Comparison of ENCODE assay signal across 22 cellular contexts in genomic region chr7:131459256-131459655, GRCh38.
A peak's percentile ranks its signal among the peaks of the same experiment; 100 is the strongest.
DNase-seq lines count a peak whose midpoint lies in the region; ATAC-seq, FAIRE-seq and TF ChIP-seq lines count a peak whose summit lies in the region.
"Had no signal": no experiment of that assay in that cellular context is flagged by ENCODE, and none has a peak within 500 bp of the region (broad histone marks: within the 10 kb centered on the region; RNA-seq: fewer than 3 reads in every experiment).

No MANE protein-coding gene starts in this region.

- no peak overlapping the region for H3K4ac ChIP-seq in IMR-90 (ENCODE audit: low read depth, low read length)

- H3K4me3 Mint-ChIP-seq in central memory CD8-positive, alpha-beta T cell, result no peak overlapping the region
- H3K4me3 Mint-ChIP-seq: activated CD8-positive, alpha-beta T cell treated with anti-CD3 and anti-CD28 coated beads, Interleukin-2, amount 10 ng/mL, durations not matched to agents 7 days and 5 days; natural killer cell; T-cell had no signal

- H3K27ac ChIP-seq in IMR-90 (ENCODE audit: insufficient read depth, low read length), result no peak overlapping the region
- no peak overlapping the region for H3K27ac ChIP-seq in left lung
- H3K27ac ChIP-seq: prostate gland, spleen, suprapubic skin had no signal

- intact Hi-C loops in IMR-90 (cut with micrococcal nuclease), result no loop called here
- intact Hi-C loops in left lung (cut with DNase I), result no loop called here

- CTCF ChIA-PET in IMR-90 (lab: Yijun Ruan, JAX), result no interaction called here

- H2BK5ac ChIP-seq in IMR-90 (ENCODE audit: low read depth, low read length, poor library complexity, severe bottlenecking), result no peak overlapping the region

- H2BK15ac ChIP-seq in IMR-90 (ENCODE audit: low read depth, low read length), result no peak overlapping the region

- H2BK20ac ChIP-seq in IMR-90 (ENCODE audit: low read depth, low read length), result no peak overlapping the region

- no peak overlapping the region for H4K8ac ChIP-seq in IMR-90 (ENCODE audit: low read depth in 2 of 2, low read length in 2 of 2)

- POLR2A ChIA-PET in IMR-90 (lab: Charles Lee; ENCODE audit: unreplicated experiment), result no interaction called here

- no peak for TF ChIP-seq RAD21 in IMR-90 (IDR thresholded peaks at IDR 0.05; ENCODE audit: low read length)

- no TSS peak for BruUV-seq in IMR-90 (replicated peaks; lab: Mats Ljungman, UMichigan)

- no CpG with 5 or more reads among the region's 1 CpG for WGBS in IMR-90 (ENCODE audit: extremely low coverage in 2 of 2, insufficient read length in 1 of 2), 2 experiments

- peaks cover 16% of the 10 kb centered on the region for H3K4me1 Mint-ChIP-seq in central memory CD8-positive, alpha-beta T cell
- H3K4me1 Mint-ChIP-seq: natural killer cell had no signal

- TF ChIP-seq POLR2A in IMR-90 (IDR thresholded peaks at IDR 0.05; ENCODE audit: low read depth, low read length) (no peak), GM12892 (IDR thresholded peaks at IDR 0.05; ENCODE audit: low read depth, low read length) (no peak)

- dilution Hi-C loops in IMR-90 (cut with HindIII; ENCODE audit: low sequenced_read_pairs, unreplicated experiment), result no loop called here

- peak overlapping the region; percentile 38 for H3K27ac Mint-ChIP-seq in central memory CD8-positive, alpha-beta T cell (ENCODE audit: low read depth)
- H3K27ac Mint-ChIP-seq: activated CD8-positive, alpha-beta T cell treated with anti-CD3 and anti-CD28 coated beads, Interleukin-2, amount 10 ng/mL, durations not matched to agents 7 days and 5 days had no signal

- H3K36me3 Mint-ChIP-seq in central memory CD8-positive, alpha-beta T cell (ENCODE audit: insufficient read depth), result peaks cover 28% of the 10 kb centered on the region
- H3K36me3 Mint-ChIP-seq: natural killer cell had no signal

- no peak overlapping the region for H2AK5ac ChIP-seq in IMR-90 (ENCODE audit: low read depth, low read length)

- H2AFZ ChIP-seq in IMR-90 (replicated peaks; ENCODE audit: low read length, poor library complexity), result no peak overlapping the region

- H3K56ac ChIP-seq in IMR-90 (ENCODE audit: extremely low read depth, insufficient read depth, low read length), result no peak overlapping the region

- H3K4me3 ChIP-seq in IMR-90 (ENCODE audit: insufficient read depth, low read depth, low read length) (no peak overlapping the region), left lung (no peak overlapping the region)
- H3K4me3 ChIP-seq: prostate gland, spleen, suprapubic skin had no signal

- no peaks in the 10 kb centered on the region for H4K20me1 ChIP-seq in IMR-90 (ENCODE audit: insufficient read depth, low read length)

- H3K18ac ChIP-seq in IMR-90 (ENCODE audit: low read depth, low read length), result no peak overlapping the region

- H3K4me1 ChIP-seq in IMR-90 (ENCODE audit: control insufficient read depth, insufficient read depth, low read length) (no peaks in the 10 kb centered on the region), left lung (no peaks in the 10 kb centered on the region)
- H3K4me1 ChIP-seq: prostate gland, spleen, suprapubic skin had no signal

- H3K9me1 ChIP-seq in IMR-90 (ENCODE audit: insufficient read depth, low read length), result no peaks in the 10 kb centered on the region; the same call in 1 of the 2 replicates

- no peak overlapping the region for H3K14ac ChIP-seq in IMR-90 (replicated peaks; ENCODE audit: low read depth, low read length)

- in situ Hi-C loops in IMR-90 (cut with MboI; ENCODE audit: low sequenced_read_pairs), result no loop called here

- no peak overlapping the region for H3K23ac ChIP-seq in IMR-90 (ENCODE audit: low read depth, low read length)

- no peak overlapping the region for H2AK9ac ChIP-seq in IMR-90 (replicated peaks; ENCODE audit: low read depth, low read length, poor library complexity)

- H3K9ac ChIP-seq in IMR-90 (ENCODE audit: low read depth, low read length), result no peak overlapping the region

- H3K36me3 ChIP-seq in IMR-90 (ENCODE audit: control insufficient read depth, insufficient read depth, low read length), result peaks cover 10% of the 10 kb centered on the region
- peaks cover 0 to 21% of the 10 kb centered on the region in 2 donors for H3K36me3 ChIP-seq in left lung
- H3K36me3 ChIP-seq: prostate gland had no signal

- TF ChIP-seq CTCF in IMR-90 (conservative IDR thresholded peaks at IDR 0.05; ENCODE audit: low read depth, low read length) (no peak), left lung (IDR thresholded peaks at IDR 0.05) (no peak)

- no peak overlapping the region for H2BK120ac ChIP-seq in IMR-90 (ENCODE audit: low read depth, low read length)

- H3K9me3 Mint-ChIP-seq in central memory CD8-positive, alpha-beta T cell, result no peaks in the 10 kb centered on the region
- H3K9me3 Mint-ChIP-seq: natural killer cell, T-cell had no signal

- no peak overlapping the region for H4K91ac ChIP-seq in IMR-90 (ENCODE audit: insufficient read depth, low read depth, low read length)

- H3K4me2 ChIP-seq in IMR-90 (ENCODE audit: low read depth, low read length), result no peak overlapping the region

- no peak; the same call in 1 of the 2 replicates for ATAC-seq in IMR-90 (ENCODE audit: low read depth)
- ATAC-seq in central memory CD8-positive, alpha-beta T cell (replicated peaks; ENCODE audit: extremely low read depth, poor library complexity, severe bottlenecking), result no peak
- peak; percentile 34 for ATAC-seq in left lung
- ATAC-seq in left lobe of liver, result no peak
- ATAC-seq in HG02610 (IDR thresholded peaks at IDR 0.05; ENCODE audit: unreplicated experiment), result no peak
- ATAC-seq: activated CD8-positive, alpha-beta T cell treated with anti-CD3 and anti-CD28 coated beads, Interleukin-2, amount 10 ng/mL, durations not matched to agents 7 days and 5 days; natural killer cell; Right ventricle myocardium inferior; T-cell had no signal

- H3K27me3 ChIP-seq in IMR-90 (ENCODE audit: control insufficient read depth, insufficient read depth, low read length), result no peaks in the 10 kb centered on the region
- H3K27me3 ChIP-seq in left lung, result no peaks in the 10 kb centered on the region
- H3K27me3 ChIP-seq: spleen, suprapubic skin had no signal

- DNase-seq in EL (peak; percentile 17), IMR-90 (peak; percentile 1), left lung (no peak), left lobe of liver (ENCODE audit: low spot score) (no peak), GM12892 (ENCODE audit: insufficient read length) (no peak), T-helper 1 cell (no peak)
- no peak for DNase-seq in central memory CD8-positive, alpha-beta T cell (ENCODE audit: low spot score in 2 of 2)
- DNase-seq: activated CD8-positive, alpha-beta T cell treated with anti-CD3 and anti-CD28 coated beads, Interleukin-2, amount 10 ng/mL, durations not matched to agents 7 days and 5 days; cerebellar nuclear complex; COR-L47; erythroblast; GDM1; natural killer cell; NCI-H1436 treated with DMSO at 0.1 percent for 48 hours; NCI-H345; spleen; T-cell had no signal

- FAIRE-seq in GM12892 (lab: Jason Lieb, UNC), result no peak
- FAIRE-seq: H1 had no signal

- H4K5ac ChIP-seq in IMR-90 (ENCODE audit: low read depth, low read length), result no peak overlapping the region

- peaks cover 8 to 13% of the 10 kb centered on the region in 2 experiments; a peak in 2 of 4 replicates for H3K79me1 ChIP-seq in IMR-90 (ENCODE audit: low read depth in 1 of 2, low read length in 2 of 2)

- H3K27me3 Mint-ChIP-seq in central memory CD8-positive, alpha-beta T cell, result no peaks in the 10 kb centered on the region
- H3K27me3 Mint-ChIP-seq: T-cell had no signal

- H3K9me3 ChIP-seq in IMR-90 (ENCODE audit: control insufficient read depth, insufficient read depth, low read length) (no peaks in the 10 kb centered on the region), left lung (no peaks in the 10 kb centered on the region)
- H3K9me3 ChIP-seq: prostate gland, spleen, suprapubic skin had no signal

TF ChIP-seq in IMR-90, 13 proteins besides CTCF, POLR2A, EP300 and RAD21:
- no peak for TF ChIP-seq MAZ (IDR thresholded peaks at IDR 0.05; ENCODE audit: borderline replicate concordance, low read depth, low read length)
- TF ChIP-seq RCOR1 (IDR thresholded peaks at IDR 0.05; ENCODE audit: insufficient replicate concordance, low read length), result no peak
- no peak for TF ChIP-seq BHLHE40 (IDR thresholded peaks at IDR 0.05; ENCODE audit: low read depth, low read length)
- no peak for TF ChIP-seq MXI1 (IDR thresholded peaks at IDR 0.05; ENCODE audit: borderline replicate concordance, low read depth, low read length)
- no peak for TF ChIP-seq SMC3 (IDR thresholded peaks at IDR 0.05; ENCODE audit: low read depth, low read length)
- no peak for TF ChIP-seq FOS (IDR thresholded peaks at IDR 0.05; ENCODE audit: low read depth, low read length)
- no peak for TF ChIP-seq USF2 (IDR thresholded peaks at IDR 0.05; ENCODE audit: low read depth, low read length)

Comparison
In these comparisons a context has a peak if more than half of its experiments do, and no peak if none do; other contexts are left out.
1. DNase-seq: peak in EL (single experiment) and IMR-90 (single experiment); none in central memory CD8-positive, alpha-beta T cell (0 of 2), left lung (0 of 2), left lobe of liver (single experiment), GM12892 (single experiment) and T-helper 1 cell (0 of 5).